ENCODE assay signal across 14 cellular contexts in genomic region chr5:74552101-74552500, GRCh38.
"Had no signal": no experiment of that assay in that cellular context is flagged by ENCODE, and none has a peak within 500 bp of the region (broad histone marks: within the 10 kb centered on the region; RNA-seq: fewer than 3 reads in every experiment).

No MANE protein-coding gene starts in this region.

- H3K9me3 Mint-ChIP-seq: activated naive CD8-positive, alpha-beta T cell treated with anti-CD3 and anti-CD28 coated beads, Interleukin-2, amount 50 U/mL, for 24 hours; activated T-helper 1 cell treated with anti-CD3 and anti-CD28 coated beads, Interleukin-12 subunit alpha, Interleukin-12 subunit beta, Interleukin-2, Interleukin-4 antibody, amounts not matched to agents 30 ng/mL and 10 ng/mL and 1 ng/mL, durations not matched to agents 14 hours and 24 hours and 36 hours; nephron had no signal

- H3K4me3 Mint-ChIP-seq: activated naive CD4-positive, alpha-beta T cell treated with anti-CD3 and anti-CD28 coated beads for 36 hours; activated naive CD8-positive, alpha-beta T cell treated with anti-CD3 and anti-CD28 coated beads, Interleukin-2, amount 50 U/mL, for 24 hours; activated T-helper 1 cell treated with anti-CD3 and anti-CD28 coated beads, Interleukin-12 subunit alpha, Interleukin-12 subunit beta, Interleukin-2, Interleukin-4 antibody, amounts not matched to agents 30 ng/mL and 10 ng/mL and 1 ng/mL, durations not matched to agents 14 hours and 24 hours and 36 hours; nephron; stimulated activated memory B cell treated with anti-CD40 and anti-IgM and Interleukin-4, amounts not matched to agents 10 μg/mL and 1 μg/mL and 100 μg/mL, for 72 hours had no signal

- H3K36me3 Mint-ChIP-seq: stimulated activated memory B cell treated with anti-CD40 and anti-IgM and Interleukin-4, amounts not matched to agents 10 μg/mL and 1 μg/mL and 100 μg/mL, for 72 hours had no signal

- H3K79me2 ChIP-seq: hepatocyte had no signal

- H3K27ac ChIP-seq: cardiac muscle cell, hepatocyte had no signal

- H3K27me3 ChIP-seq: cardiac muscle cell, hepatocyte had no signal

- H3K4me2 ChIP-seq: hepatocyte had no signal

- H3K36me3 ChIP-seq: cardiac muscle cell had no signal

- H2AFZ ChIP-seq: hepatocyte had no signal

- H3K4me1 Mint-ChIP-seq: activated naive CD8-positive, alpha-beta T cell treated with anti-CD3 and anti-CD28 coated beads, Interleukin-2, amount 50 U/mL, for 24 hours; nephron; stimulated activated memory B cell treated with anti-CD40 and anti-IgM and Interleukin-4, amounts not matched to agents 10 μg/mL and 1 μg/mL and 100 μg/mL, for 72 hours had no signal

- H3K4me3 ChIP-seq: cardiac muscle cell, hepatocyte had no signal

- H3K27ac Mint-ChIP-seq: activated naive CD4-positive, alpha-beta T cell treated with anti-CD3 and anti-CD28 coated beads for 36 hours; activated naive CD8-positive, alpha-beta T cell treated with anti-CD3 and anti-CD28 coated beads, Interleukin-2, amount 50 U/mL, for 24 hours; activated T-helper 1 cell treated with anti-CD3 and anti-CD28 coated beads, Interleukin-12 subunit alpha, Interleukin-12 subunit beta, Interleukin-2, Interleukin-4 antibody, amounts not matched to agents 30 ng/mL and 10 ng/mL and 1 ng/mL, durations not matched to agents 14 hours and 24 hours and 36 hours; nephron; stimulated activated memory B cell treated with anti-CD40 and anti-IgM and Interleukin-4, amounts not matched to agents 10 μg/mL and 1 μg/mL and 100 μg/mL, for 72 hours had no signal

- DNase-seq: activated CD4-positive, CD25-positive, alpha-beta regulatory T cell treated with anti-CD3 and anti-CD28 coated beads, Interleukin-2, amount 50 U/mL, for 72 hours; activated naive CD4-positive, alpha-beta T cell treated with anti-CD3 and anti-CD28 coated beads for 36 hours; activated naive CD8-positive, alpha-beta T cell treated with anti-CD3 and anti-CD28 coated beads, Interleukin-2, amount 50 U/mL, for 24 hours; left ventricle myocardium superior; nucleus accumbens; posterior cingulate gyrus; retina; stimulated activated CD4-positive, alpha-beta T cell treated with anti-CD3 and anti-CD28 coated beads, Interleukin-2, amount 100 ng/mL, for 48 hours; T-helper 9 cell had no signal

- H3K27me3 Mint-ChIP-seq: activated naive CD8-positive, alpha-beta T cell treated with anti-CD3 and anti-CD28 coated beads, Interleukin-2, amount 50 U/mL, for 24 hours had no signal
